Comparison of ENCODE assay signal across 27 cellular contexts in genomic region chr12:115470526-115470925, GRCh38.
"Had no signal": no experiment of that assay in that cellular context is flagged by ENCODE, and none has a peak within 500 bp of the region (broad histone marks: within the 10 kb centered on the region; RNA-seq: fewer than 3 reads in every experiment).

No MANE protein-coding gene starts in this region.

- H3K4me3 ChIP-seq: heart right ventricle, lower lobe of right lung, pancreas, prostate gland, skin epidermis, spleen, tibial nerve, uterus had no signal

- H3K27ac Mint-ChIP-seq: naive B cell; natural killer cell; stimulated activated effector memory CD8-positive, alpha-beta T cell treated with anti-CD3 and anti-CD28 coated beads, Interleukin-12 subunit alpha, Interleukin-12 subunit beta, amount 100 ng/mL, for 72 hours; stimulated activated naive CD8-positive, alpha-beta T cell treated with anti-CD3 and anti-CD28 coated beads, Interleukin-15, amount 100 ng/mL, for 72 hours; type B pancreatic cell had no signal

- H3K27ac ChIP-seq: heart right ventricle, lower lobe of right lung, pancreas, prostate gland, skin epidermis, spleen, tibial nerve, uterus had no signal

- H3K36me3 Mint-ChIP-seq: naive B cell; natural killer cell; stimulated activated effector memory CD8-positive, alpha-beta T cell treated with anti-CD3 and anti-CD28 coated beads, Interleukin-12 subunit alpha, Interleukin-12 subunit beta, amount 100 ng/mL, for 72 hours; type B pancreatic cell had no signal

- H3K27me3 Mint-ChIP-seq: stimulated activated naive CD8-positive, alpha-beta T cell treated with anti-CD3 and anti-CD28 coated beads, Interleukin-15, amount 100 ng/mL, for 72 hours; type B pancreatic cell had no signal

- H3K4me1 ChIP-seq: heart right ventricle, lower lobe of right lung, pancreas, spleen, tibial nerve, uterus had no signal

- H3K36me3 ChIP-seq: heart right ventricle, lower lobe of right lung, pancreas, prostate gland, spleen, tibial nerve, uterus had no signal

- H3K4me1 Mint-ChIP-seq: naive B cell; natural killer cell; stimulated activated effector memory CD8-positive, alpha-beta T cell treated with anti-CD3 and anti-CD28 coated beads, Interleukin-12 subunit alpha, Interleukin-12 subunit beta, amount 100 ng/mL, for 72 hours; stimulated activated naive CD8-positive, alpha-beta T cell treated with anti-CD3 and anti-CD28 coated beads, Interleukin-15, amount 100 ng/mL, for 72 hours had no signal

- DNase-seq: heart right ventricle; hippocampal formation; kidney glomerular epithelial cell; left cardiac atrium; lower lobe of right lung; mammary epithelial cell; mesenchymal stem cell; naive B cell; natural killer cell; pancreas; posterior cingulate gyrus; retina; right cardiac atrium; spleen; stimulated activated CD4-positive, alpha-beta T cell treated with anti-CD3 and anti-CD28 coated beads, Interleukin-4, amount 100 ng/mL, for 24 hours; stimulated activated naive CD4-positive, alpha-beta T cell treated with Interleukin-2 at 50 U/mL for 16 hours; stimulated activated naive CD8-positive, alpha-beta T cell treated with anti-CD3 and anti-CD28 coated beads, Interleukin-15, amount 100 ng/mL, for 72 hours; substantia nigra; uterus had no signal

- H3K9me3 ChIP-seq: heart right ventricle, lower lobe of right lung, pancreas, prostate gland, spleen, tibial nerve, uterus had no signal

- ATAC-seq: heart right ventricle; left cardiac atrium; left lobe of liver; lower lobe of right lung; natural killer cell; pancreas; right cardiac atrium; sciatic nerve; stimulated activated effector memory CD8-positive, alpha-beta T cell treated with anti-CD3 and anti-CD28 coated beads, Interleukin-12 subunit alpha, Interleukin-12 subunit beta, amount 100 ng/mL, for 72 hours; stimulated activated naive CD8-positive, alpha-beta T cell treated with anti-CD3 and anti-CD28 coated beads, Interleukin-15, amount 100 ng/mL, for 72 hours had no signal

- H3K27me3 ChIP-seq: pancreas, spleen, tibial nerve, uterus had no signal

- FAIRE-seq: keratinocyte, pancreas had no signal

- H3K4me3 Mint-ChIP-seq: naive B cell; natural killer cell; stimulated activated effector memory CD8-positive, alpha-beta T cell treated with anti-CD3 and anti-CD28 coated beads, Interleukin-12 subunit alpha, Interleukin-12 subunit beta, amount 100 ng/mL, for 72 hours; stimulated activated naive CD8-positive, alpha-beta T cell treated with anti-CD3 and anti-CD28 coated beads, Interleukin-15, amount 100 ng/mL, for 72 hours; type B pancreatic cell had no signal
